14 cellular contexts compared by ENCODE assay signal in genomic region chr20:22511943-22512910, GRCh38.
DNase-seq lines count a peak whose midpoint lies in the region; ATAC-seq, FAIRE-seq and TF ChIP-seq lines count a peak whose summit lies in the region.
"Had no signal": no experiment of that assay in that cellular context is flagged by ENCODE, and none has a peak within 500 bp of the region (broad histone marks: within the 10 kb centered on the region; RNA-seq: fewer than 3 reads in every experiment).

No MANE protein-coding gene starts in this region.

- H3K4me1 ChIP-seq in HUES64 (ENCODE audit: insufficient read depth, low read length): peaks cover 4% of the 10 kb centered on the region; the same call in 1 of the 2 replicates
- no peaks in the 10 kb centered on the region for H3K4me1 ChIP-seq in kidney (ENCODE audit: control insufficient read depth in 1 of 2, insufficient read depth in 1 of 2, low read depth in 1 of 2, low read length in 2 of 2)
- H3K4me1 ChIP-seq: suprapubic skin had no signal

- intact Hi-C loops in kidney (cut with DNase I): no loop called here

- no peak for ATAC-seq in HG03135 (IDR thresholded peaks at IDR 0.05; ENCODE audit: unreplicated experiment)
- ATAC-seq: activated T-cell treated with anti-CD3 and anti-CD28 coated beads, Interleukin-2, amount 50 U/mL, for 4 hours; left ventricle myocardium superior had no signal

- no peak overlapping the region for H3K9ac ChIP-seq in HUES64 (ENCODE audit: low read depth, low read length)
- H3K9ac ChIP-seq in kidney (ENCODE audit: low read length in 2 of 2): no peak overlapping the region
- H3K9ac ChIP-seq: KMS-11 had no signal

- WGBS in HUES64: 67% methylated on average over 16 of the region's 17 CpGs

- no peak overlapping the region for H3K4me3 ChIP-seq in HUES64 (ENCODE audit: low read length)
- no peak overlapping the region for H3K4me3 ChIP-seq in epithelial cell of esophagus (ENCODE audit: low read length)
- no peak overlapping the region for H3K4me3 ChIP-seq in kidney (ENCODE audit: low read length in 2 of 2)
- H3K4me3 ChIP-seq: suprapubic skin had no signal

- H3K27me3 ChIP-seq in HUES64 (ENCODE audit: insufficient read depth, low read length): no peaks in the 10 kb centered on the region; the same call in 1 of the 2 replicates

- no peak for FAIRE-seq in kidney (lab: Jason Lieb, UNC)

- peak overlapping the region; percentile 42; the same call in 1 of the 2 replicates for H3K27ac ChIP-seq in HUES64 (ENCODE audit: low read depth, low read length)
- H3K27ac ChIP-seq in kidney (ENCODE audit: low read depth in 2 of 2, low read length in 2 of 2): no peak overlapping the region
- H3K27ac ChIP-seq: KMS-11, suprapubic skin had no signal

- no peaks in the 10 kb centered on the region for H3K9me3 ChIP-seq in HUES64 (ENCODE audit: insufficient read depth, low read depth, low read length)
- no peaks in the 10 kb centered on the region for H3K9me3 ChIP-seq in kidney (ENCODE audit: control insufficient read depth in 1 of 2, low read length in 2 of 2)
- H3K9me3 ChIP-seq: suprapubic skin had no signal

- TF ChIP-seq CTCF in epithelial cell of esophagus (IDR thresholded peaks at IDR 0.05; ENCODE audit: insufficient read depth, low read depth, low read length, missing control alignments) (no peak), kidney (IDR thresholded peaks at IDR 0.05; ENCODE audit: borderline replicate concordance, extremely low read depth, insufficient read depth) (no peak)

- DNase-seq in NCI-H526 treated with DMSO at 0.1 percent for 48 hours (lab: John Stamatoyannopoulos, UW): peak; percentile 62
- peak; percentile 50 for DNase-seq in epithelial cell of esophagus (ENCODE audit: low read depth)
- DNase-seq in pulmonary artery endothelial cell (ENCODE audit: low read depth, low spot score): peak; percentile 27
- DNase-seq in kidney: no peak
- DNase-seq in middle frontal gyrus (ENCODE audit: extremely low spot score, low spot score): no peak
- no peak for DNase-seq in NCI-H187 treated with DMSO at 0.1 percent for 48 hours (lab: John Stamatoyannopoulos, UW)
- DNase-seq: activated T-cell treated with anti-CD3 and anti-CD28 coated beads, Interleukin-2, amount 50 U/mL, for 4 hours; CD4-positive, CD25-positive, alpha-beta regulatory T cell; left ventricle myocardium superior; posterior cingulate gyrus had no signal

- H3K36me3 ChIP-seq in HUES64 (ENCODE audit: insufficient read depth, low read length) (no peaks in the 10 kb centered on the region), kidney (ENCODE audit: control insufficient read depth in 1 of 2, insufficient read depth in 2 of 2, low read length in 2 of 2) (no peaks in the 10 kb centered on the region)
- H3K36me3 ChIP-seq: suprapubic skin had no signal

Comparison
In these comparisons a context has a peak if more than half of its experiments do, and no peak if none do; other contexts are left out.
1. DNase-seq: peak in NCI-H526 treated with DMSO at 0.1 percent for 48 hours (single experiment), epithelial cell of esophagus (single experiment) and pulmonary artery endothelial cell (single experiment); none in kidney (single experiment), middle frontal gyrus (single experiment) and NCI-H187 treated with DMSO at 0.1 percent for 48 hours (single experiment).